In genomic region chr5:113487411-113487778, GRCh38 we compare ENCODE assay signal across 8 cellular contexts. TPM values are rescaled to one million over a fixed set of nuclear protein-coding genes. Genes with fewer than 3 reads are reported as not detected.
A peak's percentile ranks its signal among the peaks of the same experiment; 100 is the strongest.
DNase-seq lines count a peak whose midpoint lies in the region; ATAC-seq and TF ChIP-seq lines count a peak whose summit lies in the region.

No MANE protein-coding gene starts in this region.

- BruUV-seq in MCF 10A (replicated peaks; lab: Mats Ljungman, UMichigan), result TSS peak; percentile 17

- ATAC-seq in thoracic aorta (ENCODE audit: insufficient number of reproducible peaks, low FRiP score, low read depth) (no peak), HG03460 (IDR thresholded peaks at IDR 0.05; ENCODE audit: unreplicated experiment) (no peak), GM19452 (IDR thresholded peaks at IDR 0.05; ENCODE audit: unreplicated experiment) (no peak)

- H3K27me3 ChIP-seq in thoracic aorta (replicated peaks; ENCODE audit: insufficient read depth), result no peaks in the 10 kb centered on the region

- 0 out of 2 replicates have a peak, but pooled peaks have one; percentile 16 for TF ChIP-seq CTCF in AG10803 (conservative IDR thresholded peaks at IDR 0.05; ENCODE audit: low read length)
- TF ChIP-seq CTCF in MCF 10A (IDR thresholded peaks at IDR 0.05; ENCODE audit: unreplicated experiment), result no peak
- TF ChIP-seq CTCF in thoracic aorta (IDR thresholded peaks at IDR 0.05), result peak; percentile 14

- H3K9me3 ChIP-seq in thoracic aorta, result peaks cover 10% of the 10 kb centered on the region

- no peaks in the 10 kb centered on the region for H3K9me3 Mint-ChIP-seq in MCF 10A (ENCODE audit: unreplicated experiment)

- H3K27ac ChIP-seq in thoracic aorta, result no peak overlapping the region

- CTCF ChIA-PET in MCF 10A (lab: Yijun Ruan, JAX), result interaction anchor here (0.6 to 5.6 kb wide), 8 partner anchors 9 to 151 kb away, joined by 3 to 40 read pairs (median 5); partner anchors contain the start of gene YTHDC2

- H3K36me3 Mint-ChIP-seq in MCF 10A (ENCODE audit: insufficient read depth, unreplicated experiment), result peaks cover 8% of the 10 kb centered on the region

- POLR2A ChIA-PET in MCF 10A (lab: Yijun Ruan, JAX), result interaction anchor here (0.8 to 4.8 kb wide), 17 partner anchors 8 to 491 kb away, joined by 3 to 37 read pairs (median 10); partner anchors contain the start of gene YTHDC2

- H3K4me3 ChIP-seq in AG10803 (ENCODE audit: low read length) (peak overlapping the region; percentile 86), thoracic aorta (peak overlapping the region; percentile 79)

- intact Hi-C loops in MCF 10A (cut with micrococcal nuclease), result no loop called here

- DNase-seq in AG10803 (ENCODE audit: low read depth), result peak; percentile 11
- DNase-seq in HPDE6-E6E7 (ENCODE audit: extremely low spot score), result peak; percentile 54
- DNase-seq in MCF 10A (ENCODE audit: unreplicated experiment), result peak; percentile 43
- DNase-seq in kidney tubule cell (ENCODE audit: low spot score), result peak; percentile 37
- no peak for DNase-seq in thoracic aorta (ENCODE audit: low spot score)
- DNase-seq in superior temporal gyrus (ENCODE audit: extremely low spot score), result no peak

- H3K4me3 Mint-ChIP-seq in MCF 10A (ENCODE audit: unreplicated experiment), result peak overlapping the region; percentile 90

- no peaks in the 10 kb centered on the region for H3K27me3 Mint-ChIP-seq in MCF 10A (ENCODE audit: insufficient read depth, unreplicated experiment)

- no peaks in the 10 kb centered on the region for H3K36me3 ChIP-seq in thoracic aorta

- no peak overlapping the region for H3K27ac Mint-ChIP-seq in MCF 10A (ENCODE audit: low read depth, unreplicated experiment)

- H3K4me1 Mint-ChIP-seq in MCF 10A (ENCODE audit: insufficient read depth, unreplicated experiment), result peaks cover 20% of the 10 kb centered on the region

- peaks cover 5 to 23% of the 10 kb centered on the region in 2 donors for H3K4me1 ChIP-seq in thoracic aorta (ENCODE audit: control insufficient read depth in 1 of 2, low read depth in 2 of 2)

RNA-seq across cellular contexts. Expression of gene MCC, which starts 0.9 kb away (rescaled TPM):
- 25.3 and 28.2 TPM in 2 replicates for total RNA-seq in MCF 10A (2022)
- 10 to 100 TPM; 14.6 to 27.2 TPM for total RNA-seq in thoracic aorta

RNA-seq across cellular contexts. Expression of gene YTHDC2, which starts 26.1 kb away (rescaled TPM):
- total RNA-seq in MCF 10A (2022) (22.2 and 24.6 TPM in 2 replicates), thoracic aorta (10 to 100 TPM; 30.3 to 38.9 TPM)

RNA-seq across cellular contexts. Expression of gene TSSK1B, which starts 52.6 kb away (rescaled TPM):
- 0.35 and 0.39 TPM in 2 replicates for total RNA-seq in MCF 10A (2022)
- total RNA-seq in thoracic aorta, result not detected

Comparison
In these comparisons a context has a peak if more than half of its experiments do, and no peak if none do; other contexts are left out.
1. DNase-seq: peak in AG10803 (single experiment), HPDE6-E6E7 (single experiment), MCF 10A (single experiment) and kidney tubule cell (single experiment); none in thoracic aorta (single experiment) and superior temporal gyrus (single experiment).